Comparison of ENCODE assay signal across 19 cellular contexts in genomic region chr2:16319425-16320245, GRCh38.
DNase-seq lines count a peak whose midpoint lies in the region; ATAC-seq, FAIRE-seq and TF ChIP-seq lines count a peak whose summit lies in the region.
"Had no signal": no experiment of that assay in that cellular context is flagged by ENCODE, and none has a peak within 500 bp of the region (broad histone marks: within the 10 kb centered on the region; RNA-seq: fewer than 3 reads in every experiment).

No MANE protein-coding gene starts in this region.

- no peak overlapping the region for H2BK15ac ChIP-seq in neuronal stem cell (ENCODE audit: low read length)

- CTCF ChIA-PET in activated CD4-positive, alpha-beta memory T cell treated with anti-CD3 and anti-CD28 coated beads, Interleukin-2, amount 10 ng/mL, durations not matched to agents 7 days and 5 days (lab: Charles Lee), result no interaction called here

- no peaks in the 10 kb centered on the region for H3K79me1 ChIP-seq in neuronal stem cell (ENCODE audit: low read depth, low read length)

- no peak overlapping the region for H4K8ac ChIP-seq in neuronal stem cell (ENCODE audit: low read depth, low read length)

- no peak overlapping the region for H3K9ac ChIP-seq in neuronal stem cell (ENCODE audit: low read depth, low read length, poor library complexity)
- H3K9ac ChIP-seq: BLaER1 had no signal

- H3K27me3 ChIP-seq in esophagus muscularis mucosa (peaks cover 0 to 2% (median 0%) of the 10 kb centered on the region in 4 donors), neuronal stem cell (ENCODE audit: control insufficient read depth in 3 of 3, insufficient read depth in 3 of 3, low read depth in 1 of 3, low read length in 3 of 3) (no peaks in the 10 kb centered on the region)
- H3K27me3 ChIP-seq: BLaER1 had no signal

- H3K14ac ChIP-seq in neuronal stem cell (ENCODE audit: low read length), result no peak overlapping the region

- 73% methylated on average over 11 of the region's 16 CpGs for WGBS in esophagus muscularis mucosa
- WGBS in neuronal stem cell (ENCODE audit: extremely low coverage in 2 of 2, insufficient read length in 2 of 2, insufficient replicate concordance in 1 of 2), 2 donors, result no CpG with 5 or more reads among the region's 16 CpGs

- H2BK12ac ChIP-seq in neuronal stem cell (ENCODE audit: low read length), result peak overlapping the region; percentile 43

- H2BK5ac ChIP-seq in neuronal stem cell (ENCODE audit: low read length), result no peak overlapping the region

- no peak overlapping the region for H2AFZ ChIP-seq in neuronal stem cell (ENCODE audit: low read length)

- ATAC-seq in Right ventricle myocardium inferior, result no peak

- H3K9me3 ChIP-seq in esophagus muscularis mucosa (no peaks in the 10 kb centered on the region), neuronal stem cell (replicated peaks in 1 of 2; ENCODE audit: control insufficient read depth in 2 of 2, insufficient read depth in 1 of 2, low read depth in 1 of 2, low read length in 2 of 2) (no peaks in the 10 kb centered on the region)
- H3K9me3 ChIP-seq: BLaER1 had no signal

- H3K36me3 Mint-ChIP-seq in activated T-helper 1 cell treated with anti-CD3 and anti-CD28 coated beads, Interleukin-12 subunit alpha, Interleukin-12 subunit beta, Interleukin-2, Interleukin-4 antibody, amounts not matched to agents 30 ng/mL and 10 ng/mL and 1 ng/mL, durations not matched to agents 14 hours and 24 hours and 36 hours (ENCODE audit: low read depth), result no peaks in the 10 kb centered on the region
- no peaks in the 10 kb centered on the region for H3K36me3 Mint-ChIP-seq in activated CD4-positive, alpha-beta memory T cell treated with anti-CD3 and anti-CD28 coated beads, Interleukin-2, amount 10 ng/mL, durations not matched to agents 7 days and 5 days (ENCODE audit: low read depth)
- H3K36me3 Mint-ChIP-seq: CD8-positive, alpha-beta memory T cell had no signal

- H3K4me1 Mint-ChIP-seq in activated T-helper 1 cell treated with anti-CD3 and anti-CD28 coated beads, Interleukin-12 subunit alpha, Interleukin-12 subunit beta, Interleukin-2, Interleukin-4 antibody, amounts not matched to agents 30 ng/mL and 10 ng/mL and 1 ng/mL, durations not matched to agents 14 hours and 24 hours and 36 hours (ENCODE audit: low read depth), result no peaks in the 10 kb centered on the region
- H3K4me1 Mint-ChIP-seq in activated CD4-positive, alpha-beta memory T cell treated with anti-CD3 and anti-CD28 coated beads, Interleukin-2, amount 10 ng/mL, durations not matched to agents 7 days and 5 days, result no peaks in the 10 kb centered on the region
- H3K4me1 Mint-ChIP-seq: CD8-positive, alpha-beta memory T cell had no signal

- H3K27ac ChIP-seq in esophagus muscularis mucosa (replicated peaks in 1 of 4), result no peak overlapping the region
- H3K27ac ChIP-seq in neuronal stem cell (replicated peaks; ENCODE audit: low read length), result no peak overlapping the region
- H3K27ac ChIP-seq: 22Rv1, BLaER1, SK-N-MC had no signal

- peaks cover 2% of the 10 kb centered on the region for H3K27me3 Mint-ChIP-seq in activated T-helper 1 cell treated with anti-CD3 and anti-CD28 coated beads, Interleukin-12 subunit alpha, Interleukin-12 subunit beta, Interleukin-2, Interleukin-4 antibody, amounts not matched to agents 30 ng/mL and 10 ng/mL and 1 ng/mL, durations not matched to agents 14 hours and 24 hours and 36 hours (ENCODE audit: insufficient read depth)
- H3K27me3 Mint-ChIP-seq in activated CD4-positive, alpha-beta memory T cell treated with anti-CD3 and anti-CD28 coated beads, Interleukin-2, amount 10 ng/mL, durations not matched to agents 7 days and 5 days, result no peaks in the 10 kb centered on the region

- no peaks in the 10 kb centered on the region for H3K9me3 Mint-ChIP-seq in activated T-helper 1 cell treated with anti-CD3 and anti-CD28 coated beads, Interleukin-12 subunit alpha, Interleukin-12 subunit beta, Interleukin-2, Interleukin-4 antibody, amounts not matched to agents 30 ng/mL and 10 ng/mL and 1 ng/mL, durations not matched to agents 14 hours and 24 hours and 36 hours
- H3K9me3 Mint-ChIP-seq in activated CD4-positive, alpha-beta memory T cell treated with anti-CD3 and anti-CD28 coated beads, Interleukin-2, amount 10 ng/mL, durations not matched to agents 7 days and 5 days, result no peaks in the 10 kb centered on the region
- H3K9me3 Mint-ChIP-seq: H9 had no signal

- H3K4ac ChIP-seq in neuronal stem cell (ENCODE audit: low read length), result no peak overlapping the region

- H2AK5ac ChIP-seq in neuronal stem cell (ENCODE audit: low read depth, low read length), result no peak overlapping the region

- H3K4me3 ChIP-seq in esophagus muscularis mucosa, result no peak overlapping the region
- no peak overlapping the region for H3K4me3 ChIP-seq in neuronal stem cell (ENCODE audit: low read length in 2 of 2)
- H3K4me3 ChIP-seq: BLaER1, SK-N-MC had no signal

- intact Hi-C loops in esophagus muscularis mucosa (cut with DNase I), result no loop called here
- intact Hi-C loops in Right ventricle myocardium inferior (cut with DNase I), result no loop called here
- intact Hi-C loops in activated T-helper 1 cell treated with anti-CD3 and anti-CD28 coated beads, Interleukin-12 subunit alpha, Interleukin-12 subunit beta, Interleukin-2, Interleukin-4 antibody, amounts not matched to agents 30 ng/mL and 10 ng/mL and 1 ng/mL, durations not matched to agents 14 hours and 24 hours and 36 hours (cut with micrococcal nuclease), result no loop called here

- TF ChIP-seq CTCF in esophagus muscularis mucosa (IDR thresholded peaks at IDR 0.05), result no peak

- peak overlapping the region; percentile 72 for H3K18ac ChIP-seq in neuronal stem cell (ENCODE audit: low read length)

- H3K36me3 ChIP-seq in esophagus muscularis mucosa (no peaks in the 10 kb centered on the region), neuronal stem cell (replicated peaks in 1 of 2; ENCODE audit: control insufficient read depth in 2 of 2, insufficient read depth in 2 of 2, low read length in 2 of 2) (no peaks in the 10 kb centered on the region)
- H3K36me3 ChIP-seq: BLaER1 had no signal

- TF ChIP-seq EP300 in esophagus muscularis mucosa (IDR thresholded peaks at IDR 0.05), result no peak

- FAIRE-seq in urothelium cell line (lab: Jason Lieb, UNC), result no peak

- H4K91ac ChIP-seq in neuronal stem cell (ENCODE audit: low read depth, low read length, poor library complexity), result no peak overlapping the region

- H2BK120ac ChIP-seq in neuronal stem cell (ENCODE audit: low read depth, low read length), result no peak overlapping the region

- H3K4me1 ChIP-seq in esophagus muscularis mucosa, result no peaks in the 10 kb centered on the region
- H3K4me1 ChIP-seq in neuronal stem cell (ENCODE audit: control insufficient read depth in 2 of 2, insufficient read depth in 1 of 2, low read depth in 1 of 2, low read length in 2 of 2), result peaks cover 29 to 30% of the 10 kb centered on the region in 2 donors

- no peak overlapping the region for H3K4me2 ChIP-seq in neuronal stem cell (ENCODE audit: insufficient read depth, low read length, poor library complexity, severe bottlenecking)
- H3K4me2 ChIP-seq: BLaER1 had no signal

- no peak for TF ChIP-seq POLR2A in esophagus muscularis mucosa (IDR thresholded peaks at IDR 0.05; ENCODE audit: low read depth)

- no peak overlapping the region for H3K27ac Mint-ChIP-seq in activated T-helper 1 cell treated with anti-CD3 and anti-CD28 coated beads, Interleukin-12 subunit alpha, Interleukin-12 subunit beta, Interleukin-2, Interleukin-4 antibody, amounts not matched to agents 30 ng/mL and 10 ng/mL and 1 ng/mL, durations not matched to agents 14 hours and 24 hours and 36 hours
- H3K27ac Mint-ChIP-seq in activated CD4-positive, alpha-beta memory T cell treated with anti-CD3 and anti-CD28 coated beads, Interleukin-2, amount 10 ng/mL, durations not matched to agents 7 days and 5 days, result no peak overlapping the region
- H3K27ac Mint-ChIP-seq: CD8-positive, alpha-beta memory T cell; H9 had no signal

- H3K4me3 Mint-ChIP-seq in activated T-helper 1 cell treated with anti-CD3 and anti-CD28 coated beads, Interleukin-12 subunit alpha, Interleukin-12 subunit beta, Interleukin-2, Interleukin-4 antibody, amounts not matched to agents 30 ng/mL and 10 ng/mL and 1 ng/mL, durations not matched to agents 14 hours and 24 hours and 36 hours, result no peak overlapping the region
- H3K4me3 Mint-ChIP-seq in activated CD4-positive, alpha-beta memory T cell treated with anti-CD3 and anti-CD28 coated beads, Interleukin-2, amount 10 ng/mL, durations not matched to agents 7 days and 5 days, result no peak overlapping the region
- H3K4me3 Mint-ChIP-seq: CD8-positive, alpha-beta memory T cell; H9 had no signal

- POLR2A ChIA-PET in activated CD4-positive, alpha-beta memory T cell treated with anti-CD3 and anti-CD28 coated beads, Interleukin-2, amount 10 ng/mL, durations not matched to agents 7 days and 5 days (lab: Charles Lee), result no interaction called here

- no peak overlapping the region for H3K23ac ChIP-seq in neuronal stem cell (ENCODE audit: low read depth, low read length, poor library complexity)

- DNase-seq in NCI-H82 (lab: John Stamatoyannopoulos, UW) (peak; percentile 14), NCI-H82 treated with DMSO at 0.1 percent for 48 hours (lab: John Stamatoyannopoulos, UW; ENCODE audit: unreplicated experiment) (no peak), esophagus muscularis mucosa (ENCODE audit: extremely low spot score) (peak; percentile 78), neuronal stem cell (ENCODE audit: low spot score) (no peak), urothelium cell line (ENCODE audit: low spot score) (peak; percentile 0), Right ventricle myocardium inferior (ENCODE audit: missing footprints) (no peak)
- no peak for DNase-seq in activated T-helper 1 cell treated with anti-CD3 and anti-CD28 coated beads, Interleukin-12 subunit alpha, Interleukin-12 subunit beta, Interleukin-2, Interleukin-4 antibody, amounts not matched to agents 30 ng/mL and 10 ng/mL and 1 ng/mL, durations not matched to agents 14 hours and 24 hours and 36 hours (ENCODE audit: low spot score)
- DNase-seq in activated CD4-positive, alpha-beta memory T cell treated with anti-CD3 and anti-CD28 coated beads, Interleukin-2, amount 10 ng/mL, durations not matched to agents 7 days and 5 days, result no peak
- DNase-seq: CD8-positive, alpha-beta memory T cell; DMS 273 treated with DMSO at 0.1 percent for 48 hours; Karpas-422; NCI-H1930; NCI-H524 treated with DMSO at 0.1 percent for 48 hours; NK-92 treated with Interleukin-12 subunit alpha and Interleukin-12 subunit beta, amount 100 ng/mL, for 24 hours; OCI-M1 had no signal

Comparison
In these comparisons a context has a peak if more than half of its experiments do, and no peak if none do; other contexts are left out.
1. DNase-seq: peak in NCI-H82 (single experiment), esophagus muscularis mucosa (single experiment) and urothelium cell line (single experiment); none in NCI-H82 treated with DMSO at 0.1 percent for 48 hours (single experiment), neuronal stem cell (single experiment), Right ventricle myocardium inferior (single experiment), activated T-helper 1 cell treated with anti-CD3 and anti-CD28 coated beads, Interleukin-12 subunit alpha, Interleukin-12 subunit beta, Interleukin-2, Interleukin-4 antibody, amounts not matched to agents 30 ng/mL and 10 ng/mL and 1 ng/mL, durations not matched to agents 14 hours and 24 hours and 36 hours (single experiment) and activated CD4-positive, alpha-beta memory T cell treated with anti-CD3 and anti-CD28 coated beads, Interleukin-2, amount 10 ng/mL, durations not matched to agents 7 days and 5 days (single experiment).